ENCODE assay signal across 17 cellular contexts in genomic region chr2:151459368-151459767, GRCh38.
"Had no signal": no experiment of that assay in that cellular context is flagged by ENCODE, and none has a peak within 500 bp of the region (broad histone marks: within the 10 kb centered on the region; RNA-seq: fewer than 3 reads in every experiment).

No MANE protein-coding gene starts in this region.

- H3K9me3 Mint-ChIP-seq: activated B cell treated with CpG ODN at 0.5 μM for 24 hours; activated CD8-positive, alpha-beta T cell treated with anti-CD3 and anti-CD28 coated beads for 36 hours; activated naive CD4-positive, alpha-beta T cell treated with anti-CD3 and anti-CD28 coated beads for 36 hours; activated naive CD8-positive, alpha-beta T cell treated with anti-CD3 and anti-CD28 coated beads, Interleukin-2, amount 50 U/mL, for 24 hours; memory B cell; neural progenitor cell had no signal

- H3K4me3 ChIP-seq: ascending aorta, neural progenitor cell, tibial nerve had no signal

- H3K4me1 ChIP-seq: ascending aorta, tibial nerve had no signal

- H3K27ac Mint-ChIP-seq: activated B cell treated with CpG ODN at 0.5 μM for 24 hours; activated CD8-positive, alpha-beta T cell treated with anti-CD3 and anti-CD28 coated beads for 36 hours; activated naive CD4-positive, alpha-beta T cell treated with anti-CD3 and anti-CD28 coated beads for 36 hours; activated naive CD8-positive, alpha-beta T cell treated with anti-CD3 and anti-CD28 coated beads, Interleukin-2, amount 50 U/mL, for 24 hours; memory B cell; naive thymus-derived CD4-positive, alpha-beta T cell; neural progenitor cell; progenitor cell of endocrine pancreas; T-helper 17 cell had no signal

- H3K9ac ChIP-seq: neural progenitor cell had no signal

- DNase-seq: activated B cell treated with CpG ODN at 0.5 μM for 24 hours; activated CD4-positive, alpha-beta T cell treated with anti-CD3 and anti-CD28 coated beads for 48 hours; activated CD8-positive, alpha-beta T cell treated with anti-CD3 and anti-CD28 coated beads for 36 hours; activated naive CD4-positive, alpha-beta T cell treated with anti-CD3 and anti-CD28 coated beads for 36 hours; activated naive CD8-positive, alpha-beta T cell treated with anti-CD3 and anti-CD28 coated beads, Interleukin-2, amount 50 U/mL, for 24 hours; activated T-cell treated with anti-CD3 and anti-CD28 coated beads, Interleukin-2, amount 50 U/mL, for 1 hour; naive thymus-derived CD4-positive, alpha-beta T cell; stimulated activated CD4-positive, alpha-beta T cell treated with anti-CD3 and anti-CD28 coated beads, Interleukin-12 subunit alpha, Interleukin-12 subunit beta, amount 100 ng/mL, for 4 hours; stimulated activated CD4-positive, alpha-beta T cell treated with anti-CD3 and anti-CD28 coated beads, Interleukin-1b, Interleukin-23, amount 100 ng/mL, for 48 hours; stimulated activated naive CD4-positive, alpha-beta T cell treated with Interleukin-2 at 50 U/mL for 16 hours; substantia nigra; T-helper 17 cell had no signal

- H3K4me3 Mint-ChIP-seq: activated B cell treated with CpG ODN at 0.5 μM for 24 hours; activated CD8-positive, alpha-beta T cell treated with anti-CD3 and anti-CD28 coated beads for 36 hours; activated naive CD4-positive, alpha-beta T cell treated with anti-CD3 and anti-CD28 coated beads for 36 hours; activated naive CD8-positive, alpha-beta T cell treated with anti-CD3 and anti-CD28 coated beads, Interleukin-2, amount 50 U/mL, for 24 hours; memory B cell; naive thymus-derived CD4-positive, alpha-beta T cell; neural progenitor cell; T-helper 17 cell had no signal

- H3K9me3 ChIP-seq: ascending aorta, tibial nerve had no signal

- H3K27me3 Mint-ChIP-seq: activated B cell treated with CpG ODN at 0.5 μM for 24 hours; activated CD8-positive, alpha-beta T cell treated with anti-CD3 and anti-CD28 coated beads for 36 hours; activated naive CD8-positive, alpha-beta T cell treated with anti-CD3 and anti-CD28 coated beads, Interleukin-2, amount 50 U/mL, for 24 hours; memory B cell; naive thymus-derived CD4-positive, alpha-beta T cell; progenitor cell of endocrine pancreas; T-helper 17 cell had no signal

- ATAC-seq: activated CD8-positive, alpha-beta T cell treated with anti-CD3 and anti-CD28 coated beads for 36 hours; activated naive CD8-positive, alpha-beta T cell treated with anti-CD3 and anti-CD28 coated beads, Interleukin-2, amount 50 U/mL, for 24 hours; naive thymus-derived CD4-positive, alpha-beta T cell; T-helper 17 cell had no signal

- H3K4me1 Mint-ChIP-seq: activated B cell treated with CpG ODN at 0.5 μM for 24 hours; activated naive CD8-positive, alpha-beta T cell treated with anti-CD3 and anti-CD28 coated beads, Interleukin-2, amount 50 U/mL, for 24 hours; memory B cell; neural progenitor cell; T-helper 17 cell had no signal

- H3K27me3 ChIP-seq: ascending aorta, neural progenitor cell, tibial nerve had no signal
